8 cellular contexts compared by ENCODE assay signal in genomic region chr20:3847419-3847940, GRCh38. TPM values are rescaled to one million over a fixed set of nuclear protein-coding genes. Genes with fewer than 3 reads are reported as not detected.
DNase-seq lines count a peak whose midpoint lies in the region; ATAC-seq lines count a peak whose summit lies in the region.

No MANE protein-coding gene starts in this region.

- H3K36me3 ChIP-seq in iPS-18a (ENCODE audit: control insufficient read depth, low read depth, low read length) = no peaks in the 10 kb centered on the region

- no peaks in the 10 kb centered on the region for H3K27me3 Mint-ChIP-seq in T-helper 1 cell treated with Interleukin-12 subunit alpha and Interleukin-12 subunit beta and Interleukin-4 antibody, amounts not matched to agents 30 μg/mL and 1 μg/mL, for 36 hours (ENCODE audit: low read depth)
- no peaks in the 10 kb centered on the region for H3K27me3 Mint-ChIP-seq in activated T-helper 2 cell treated with anti-CD3 and anti-CD28 coated beads, Interferon-gamma antibody, Interleukin-2, Interleukin-4, amounts not matched to agents 10 μg/mL and 5 μg/mL and 100 μg/mL, durations not matched to agents 14 hours and 24 hours and 36 hours (ENCODE audit: low read depth)
- no peaks in the 10 kb centered on the region for H3K27me3 Mint-ChIP-seq in stimulated activated naive B cell treated with anti-CD40 and anti-IgM and Interleukin-4, amounts not matched to agents 10 μg/mL and 1 μg/mL and 100 μg/mL, for 72 hours

- ATAC-seq in stimulated activated naive B cell treated with anti-CD40 and anti-IgM and Interleukin-4, amounts not matched to agents 10 μg/mL and 1 μg/mL and 100 μg/mL, for 72 hours (replicated peaks) = no peak
- ATAC-seq in GM21423 (IDR thresholded peaks at IDR 0.05; ENCODE audit: unreplicated experiment) = no peak
- ATAC-seq in GM19397 (IDR thresholded peaks at IDR 0.05; ENCODE audit: unreplicated experiment) = no peak

- peak overlapping the region; percentile 75 for H3K9ac ChIP-seq in iPS-18a (ENCODE audit: low read length)

- peak overlapping the region; percentile 73 for H3K27ac Mint-ChIP-seq in T-helper 1 cell treated with Interleukin-12 subunit alpha and Interleukin-12 subunit beta and Interleukin-4 antibody, amounts not matched to agents 30 μg/mL and 1 μg/mL, for 36 hours
- peak overlapping the region; percentile 79 for H3K27ac Mint-ChIP-seq in activated T-helper 2 cell treated with anti-CD3 and anti-CD28 coated beads, Interferon-gamma antibody, Interleukin-2, Interleukin-4, amounts not matched to agents 10 μg/mL and 5 μg/mL and 100 μg/mL, durations not matched to agents 14 hours and 24 hours and 36 hours
- peak overlapping the region; percentile 95 for H3K27ac Mint-ChIP-seq in stimulated activated naive B cell treated with anti-CD40 and anti-IgM and Interleukin-4, amounts not matched to agents 10 μg/mL and 1 μg/mL and 100 μg/mL, for 72 hours

- H3K9me3 ChIP-seq in iPS-18a (ENCODE audit: control insufficient read depth, low read depth, low read length) = no peaks in the 10 kb centered on the region

- H3K36me3 Mint-ChIP-seq in T-helper 1 cell treated with Interleukin-12 subunit alpha and Interleukin-12 subunit beta and Interleukin-4 antibody, amounts not matched to agents 30 μg/mL and 1 μg/mL, for 36 hours (ENCODE audit: low read depth) = no peaks in the 10 kb centered on the region
- H3K36me3 Mint-ChIP-seq in activated T-helper 2 cell treated with anti-CD3 and anti-CD28 coated beads, Interferon-gamma antibody, Interleukin-2, Interleukin-4, amounts not matched to agents 10 μg/mL and 5 μg/mL and 100 μg/mL, durations not matched to agents 14 hours and 24 hours and 36 hours (ENCODE audit: low read depth) = peaks cover 17% of the 10 kb centered on the region
- H3K36me3 Mint-ChIP-seq in stimulated activated naive B cell treated with anti-CD40 and anti-IgM and Interleukin-4, amounts not matched to agents 10 μg/mL and 1 μg/mL and 100 μg/mL, for 72 hours = peaks cover 4 to 14% of the 10 kb centered on the region in 2 donors

- H3K4me3 ChIP-seq in iPS-18a (ENCODE audit: low read length) = peak overlapping the region; percentile 60

- H3K27ac ChIP-seq in iPS-18a (ENCODE audit: low read length) = no peak overlapping the region

- intact Hi-C loops in activated T-helper 2 cell treated with anti-CD3 and anti-CD28 coated beads, Interferon-gamma antibody, Interleukin-2, Interleukin-4, amounts not matched to agents 10 μg/mL and 5 μg/mL and 100 μg/mL, durations not matched to agents 14 hours and 24 hours and 36 hours (cut with micrococcal nuclease) = loop anchor here (2.0 kb wide), 1 partner anchor 61 kb away; the partner anchor contains the start of gene CENPB

- H3K4me1 Mint-ChIP-seq in T-helper 1 cell treated with Interleukin-12 subunit alpha and Interleukin-12 subunit beta and Interleukin-4 antibody, amounts not matched to agents 30 μg/mL and 1 μg/mL, for 36 hours (ENCODE audit: low read depth) = peaks cover 21% of the 10 kb centered on the region
- peaks cover 17% of the 10 kb centered on the region for H3K4me1 Mint-ChIP-seq in activated T-helper 2 cell treated with anti-CD3 and anti-CD28 coated beads, Interferon-gamma antibody, Interleukin-2, Interleukin-4, amounts not matched to agents 10 μg/mL and 5 μg/mL and 100 μg/mL, durations not matched to agents 14 hours and 24 hours and 36 hours (ENCODE audit: low read depth)
- H3K4me1 Mint-ChIP-seq in stimulated activated naive B cell treated with anti-CD40 and anti-IgM and Interleukin-4, amounts not matched to agents 10 μg/mL and 1 μg/mL and 100 μg/mL, for 72 hours = peaks cover 15 to 35% of the 10 kb centered on the region in 2 donors

- H3K9me3 Mint-ChIP-seq in T-helper 1 cell treated with Interleukin-12 subunit alpha and Interleukin-12 subunit beta and Interleukin-4 antibody, amounts not matched to agents 30 μg/mL and 1 μg/mL, for 36 hours = no peaks in the 10 kb centered on the region
- no peaks in the 10 kb centered on the region for H3K9me3 Mint-ChIP-seq in activated T-helper 2 cell treated with anti-CD3 and anti-CD28 coated beads, Interferon-gamma antibody, Interleukin-2, Interleukin-4, amounts not matched to agents 10 μg/mL and 5 μg/mL and 100 μg/mL, durations not matched to agents 14 hours and 24 hours and 36 hours
- H3K9me3 Mint-ChIP-seq in stimulated activated naive B cell treated with anti-CD40 and anti-IgM and Interleukin-4, amounts not matched to agents 10 μg/mL and 1 μg/mL and 100 μg/mL, for 72 hours = no peaks in the 10 kb centered on the region

- H3K4me1 ChIP-seq in iPS-18a (ENCODE audit: control insufficient read depth, low read depth, low read length) = peaks cover 3% of the 10 kb centered on the region

- no peak for DNase-seq in T-helper 1 cell
- no peak for DNase-seq in activated T-helper 2 cell treated with anti-CD3 and anti-CD28 coated beads, Interferon-gamma antibody, Interleukin-2, Interleukin-4, amounts not matched to agents 10 μg/mL and 5 μg/mL and 100 μg/mL, durations not matched to agents 14 hours and 24 hours and 36 hours (ENCODE audit: low spot score)
- no peak for DNase-seq in stimulated activated naive B cell treated with anti-CD40 and anti-IgM and Interleukin-4, amounts not matched to agents 10 μg/mL and 1 μg/mL and 100 μg/mL, for 72 hours
- DNase-seq in ureter (ENCODE audit: low spot score) = no peak

- H3K4me3 Mint-ChIP-seq in T-helper 1 cell treated with Interleukin-12 subunit alpha and Interleukin-12 subunit beta and Interleukin-4 antibody, amounts not matched to agents 30 μg/mL and 1 μg/mL, for 36 hours = peak overlapping the region; percentile 87
- H3K4me3 Mint-ChIP-seq in activated T-helper 2 cell treated with anti-CD3 and anti-CD28 coated beads, Interferon-gamma antibody, Interleukin-2, Interleukin-4, amounts not matched to agents 10 μg/mL and 5 μg/mL and 100 μg/mL, durations not matched to agents 14 hours and 24 hours and 36 hours (ENCODE audit: low read depth) = peak overlapping the region; percentile 90
- peak overlapping the region; percentile 91 to 94 for H3K4me3 Mint-ChIP-seq in stimulated activated naive B cell treated with anti-CD40 and anti-IgM and Interleukin-4, amounts not matched to agents 10 μg/mL and 1 μg/mL and 100 μg/mL, for 72 hours

- no peaks in the 10 kb centered on the region for H3K27me3 ChIP-seq in iPS-18a (ENCODE audit: control insufficient read depth, insufficient read depth, low read length)

RNA-seq across cellular contexts. Expression of gene MAVS, which starts 0.8 kb away (rescaled TPM):
- 41.0 and 43.5 TPM in 2 replicates for total RNA-seq in activated T-helper 2 cell treated with anti-CD3 and anti-CD28 coated beads, Interferon-gamma antibody, Interleukin-2, Interleukin-4, amounts not matched to agents 10 μg/mL and 5 μg/mL and 100 μg/mL, durations not matched to agents 14 hours and 24 hours and 36 hours
- 49.2 TPM for total RNA-seq in ureter

RNA-seq across cellular contexts. Expression of gene AP5S1, which starts 27.1 kb away (rescaled TPM):
- total RNA-seq in activated T-helper 2 cell treated with anti-CD3 and anti-CD28 coated beads, Interferon-gamma antibody, Interleukin-2, Interleukin-4, amounts not matched to agents 10 μg/mL and 5 μg/mL and 100 μg/mL, durations not matched to agents 14 hours and 24 hours and 36 hours = 11.9 and 12.8 TPM in 2 replicates
- total RNA-seq in ureter = 13.6 TPM

RNA-seq across cellular contexts. Expression of gene PANK2, which starts 41.7 kb away (rescaled TPM):
- total RNA-seq in activated T-helper 2 cell treated with anti-CD3 and anti-CD28 coated beads, Interferon-gamma antibody, Interleukin-2, Interleukin-4, amounts not matched to agents 10 μg/mL and 5 μg/mL and 100 μg/mL, durations not matched to agents 14 hours and 24 hours and 36 hours = 49.2 and 51.4 TPM in 2 replicates
- 40.1 TPM for total RNA-seq in ureter

RNA-seq across cellular contexts. Expression of gene CDC25B, which starts 51.4 kb away (rescaled TPM):
- 101 and 103 TPM in 2 replicates for total RNA-seq in activated T-helper 2 cell treated with anti-CD3 and anti-CD28 coated beads, Interferon-gamma antibody, Interleukin-2, Interleukin-4, amounts not matched to agents 10 μg/mL and 5 μg/mL and 100 μg/mL, durations not matched to agents 14 hours and 24 hours and 36 hours
- 16.6 TPM for total RNA-seq in ureter
